ENCODE assay signal across 23 cellular contexts in the genomic region with DNA sequence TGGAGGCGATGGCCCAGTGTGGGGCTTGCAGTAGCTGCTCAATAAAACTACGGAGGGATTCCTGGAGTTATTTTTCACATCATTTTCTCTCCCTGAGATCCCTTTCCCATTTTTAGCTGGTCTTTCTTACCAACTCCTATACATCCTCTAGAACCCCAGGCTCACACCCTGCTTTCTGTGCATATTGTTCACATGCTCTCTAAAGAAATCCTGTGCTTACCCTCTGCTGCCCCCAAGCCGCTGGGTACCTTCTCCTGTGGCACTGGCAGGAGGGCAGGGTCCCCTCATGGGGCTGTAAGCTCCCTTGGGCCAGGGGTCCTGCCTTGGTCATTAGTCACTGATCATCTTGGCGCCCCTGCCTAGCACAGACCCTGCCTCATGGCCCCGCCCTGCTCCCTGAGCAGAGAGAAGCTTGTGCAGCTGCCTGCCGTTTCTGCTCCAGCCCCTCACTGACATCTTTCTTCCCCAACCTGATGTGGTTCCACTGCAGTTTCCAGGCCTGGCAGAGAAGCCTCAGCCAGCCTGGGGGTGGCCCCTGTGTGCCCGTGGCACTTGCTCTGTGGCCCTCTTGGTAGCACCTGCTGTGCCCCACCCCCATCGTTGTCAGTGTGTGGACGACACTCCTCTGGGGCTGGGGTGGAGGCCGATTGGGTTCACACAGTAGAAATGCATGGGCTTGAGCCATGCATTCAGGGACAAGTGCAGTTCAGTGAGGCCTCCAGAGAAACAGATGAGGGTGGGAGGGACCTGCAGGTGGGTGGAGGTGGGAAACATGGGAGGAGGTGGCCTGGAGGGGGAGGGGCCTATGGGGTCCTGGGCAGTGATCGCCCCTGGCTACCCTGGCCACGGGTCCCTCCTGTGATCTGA.
"Had no signal": no experiment of that assay in that cellular context is flagged by ENCODE, and none has a peak within 500 bp of the region (broad histone marks: within the 10 kb centered on the region; RNA-seq: fewer than 3 reads in every experiment).

No MANE protein-coding gene starts in this region.

- H3K36me3 Mint-ChIP-seq: activated CD8-positive, alpha-beta memory T cell treated with anti-CD3 and anti-CD28 coated beads, Interleukin-2, amount 10 ng/mL, durations not matched to agents 7 days and 5 days; activated naive CD8-positive, alpha-beta T cell treated with anti-CD3 and anti-CD28 coated beads for 36 hours; naive thymus-derived CD4-positive, alpha-beta T cell; type B pancreatic cell had no signal

- H3K27me3 ChIP-seq: testis had no signal

- DNase-seq: activated B cell treated with CpG ODN at 0.5 μM for 24 hours; activated CD4-positive, alpha-beta T cell treated with anti-CD3 and anti-CD28 coated beads for 4 hours; activated naive CD4-positive, alpha-beta T cell; activated naive CD8-positive, alpha-beta T cell treated with anti-CD3 and anti-CD28 coated beads for 36 hours; amniotic stem cell; cerebellar nuclear complex; effector CD8-positive, alpha-beta T cell; heart right ventricle; left cardiac atrium; mesendoderm; naive thymus-derived CD4-positive, alpha-beta T cell; retina; stimulated activated CD4-positive, alpha-beta T cell treated with anti-CD3 and anti-CD28 coated beads, Interleukin-2, amount 100 ng/mL, for 48 hours; stomach; SW 1271; testis had no signal

- ATAC-seq: gastroesophageal sphincter; left cardiac atrium; naive thymus-derived CD4-positive, alpha-beta T cell had no signal

- H3K4me1 ChIP-seq: testis had no signal

- H3K9me3 ChIP-seq: esophagus muscularis mucosa, stomach, testis had no signal

- H3K4me3 Mint-ChIP-seq: activated B cell treated with CpG ODN at 0.5 μM for 24 hours; activated naive CD8-positive, alpha-beta T cell treated with anti-CD3 and anti-CD28 coated beads for 36 hours; dendritic cell treated with granulocyte-macrophage colony-stimulating factor and Interleukin-4, amounts not matched to agents 40 ng/mL and 50 ng/mL, for 4 days; type B pancreatic cell had no signal

- H3K27ac ChIP-seq: esophagus muscularis mucosa, gastroesophageal sphincter, heart right ventricle, stomach, testis had no signal

- H3K4me3 ChIP-seq: esophagus muscularis mucosa, gastroesophageal sphincter, heart right ventricle, stomach, testis had no signal

- H3K27ac Mint-ChIP-seq: activated B cell treated with CpG ODN at 0.5 μM for 24 hours; activated CD8-positive, alpha-beta memory T cell treated with anti-CD3 and anti-CD28 coated beads, Interleukin-2, amount 10 ng/mL, durations not matched to agents 7 days and 5 days; activated naive CD8-positive, alpha-beta T cell treated with anti-CD3 and anti-CD28 coated beads for 36 hours; dendritic cell treated with granulocyte-macrophage colony-stimulating factor and Interleukin-4, amounts not matched to agents 40 ng/mL and 50 ng/mL, for 4 days; type B pancreatic cell had no signal

- FAIRE-seq: endothelial cell of umbilical vein had no signal

- H3K36me3 ChIP-seq: esophagus muscularis mucosa, gastroesophageal sphincter, heart right ventricle, stomach had no signal

- H3K9me3 Mint-ChIP-seq: activated B cell treated with CpG ODN at 0.5 μM for 24 hours; activated CD4-positive, alpha-beta memory T cell treated with anti-CD3 and anti-CD28 coated beads, Interleukin-2, amount 10 ng/mL, durations not matched to agents 7 days and 5 days; activated naive CD8-positive, alpha-beta T cell treated with anti-CD3 and anti-CD28 coated beads for 36 hours; dendritic cell treated with granulocyte-macrophage colony-stimulating factor and Interleukin-4, amounts not matched to agents 40 ng/mL and 50 ng/mL, for 4 days; type B pancreatic cell had no signal
